9 cellular contexts compared by ENCODE assay signal in genomic region chr10:78688221-78688944, GRCh38.
DNase-seq lines count a peak whose midpoint lies in the region; TF ChIP-seq lines count a peak whose summit lies in the region.
"Had no signal": no experiment of that assay in that cellular context is flagged by ENCODE, and none has a peak within 500 bp of the region (broad histone marks: within the 10 kb centered on the region; RNA-seq: fewer than 3 reads in every experiment).

No MANE protein-coding gene starts in this region.

- 56 to 76% methylated on average over 5 to 6 of the region's 6 CpGs for WGBS in thyroid gland, 2 donors

- DNase-seq in NCI-H446 treated with DMSO at 0.1 percent for 48 hours (lab: John Stamatoyannopoulos, UW) (peak; percentile 51), dorsolateral prefrontal cortex (peak in 2 of 10 donors; percentile 36 to 64), left kidney (ENCODE audit: low read depth, low spot score) (peak; percentile 83), thyroid gland (peak; percentile 75 to 85), COR-L47 (lab: John Stamatoyannopoulos, UW) (no peak), HEK293T (ENCODE audit: extremely low spot score) (no peak), NCI-H526 treated with DMSO at 0.1 percent for 48 hours (lab: John Stamatoyannopoulos, UW) (no peak)
- DNase-seq: activated CD4-positive, alpha-beta T cell treated with anti-CD3 and anti-CD28 coated beads, Interleukin-2, amount 50 U/mL, for 4 hours; stimulated activated CD4-positive, alpha-beta T cell treated with anti-CD3 and anti-CD28 coated beads, Interleukin-12 subunit alpha, Interleukin-12 subunit beta, amount 100 ng/mL, for 4 hours had no signal

- peaks cover 17 to 27% of the 10 kb centered on the region in 2 donors for H3K4me1 ChIP-seq in thyroid gland

- no peaks in the 10 kb centered on the region for H3K36me3 ChIP-seq in thyroid gland

- no peak for TF ChIP-seq POLR2A in thyroid gland (IDR thresholded peaks at IDR 0.05)

- POLR2A ChIA-PET in HEK293T (lab: Yijun Ruan, JAX) = no interaction called here

- no peaks in the 10 kb centered on the region for H3K9me3 ChIP-seq in thyroid gland

- peak overlapping the region in 3 of 59 donors; percentile 35 to 48 (median 43) for H3K4me3 ChIP-seq in dorsolateral prefrontal cortex
- no peak overlapping the region for H3K4me3 ChIP-seq in thyroid gland (replicated peaks in 1 of 3)

- CTCF ChIA-PET in HEK293T (lab: Yijun Ruan, JAX) = no interaction called here

- H3K27ac ChIP-seq in dorsolateral prefrontal cortex = peak overlapping the region in 56 of 59 donors; percentile 8 to 92 (median 79)
- peak overlapping the region; percentile 7 to 74 (median 44) for H3K27ac ChIP-seq in thyroid gland

- intact Hi-C loops in dorsolateral prefrontal cortex (cut with DNase I) (loop anchor here in 1 of 2 donors (10.0 kb wide), 1 partner anchor 376 kb away; the partner anchor contains the start of gene ZMIZ1), thyroid gland (cut with DNase I) (no loop called here)

- TF ChIP-seq CTCF in dorsolateral prefrontal cortex (IDR thresholded peaks at IDR 0.05 in 54 of 56, conservative IDR thresholded peaks at IDR 0.05 in 2 of 56; ENCODE audit: low read depth in 1 of 56, partially characterized antibody in 56 of 56) (no peak), thyroid gland (IDR thresholded peaks at IDR 0.05) (no peak)

- no peaks in the 10 kb centered on the region for H3K27me3 ChIP-seq in dorsolateral prefrontal cortex
- no peaks in the 10 kb centered on the region for H3K27me3 ChIP-seq in thyroid gland

TF ChIP-seq in HEK293T, 16 proteins besides CTCF, POLR2A, EP300 and RAD21:
- TF ChIP-seq FOXM1 (IDR thresholded peaks at IDR 0.05; ENCODE audit: borderline replicate concordance) (no peak), ZNF384 (IDR thresholded peaks at IDR 0.05) (no peak), TARDBP (IDR thresholded peaks at IDR 0.05) (no peak), NFRKB (IDR thresholded peaks at IDR 0.05) (no peak)
TF ChIP-seq in HEK293T: peak in this region for 0.

Comparison
In these comparisons a context has a peak if more than half of its experiments do, and no peak if none do; other contexts are left out.
1. DNase-seq: peak in NCI-H446 treated with DMSO at 0.1 percent for 48 hours (single experiment), left kidney (single experiment) and thyroid gland (2 of 2); none in COR-L47 (single experiment), HEK293T (single experiment) and NCI-H526 treated with DMSO at 0.1 percent for 48 hours (single experiment).